In the genomic region with DNA sequence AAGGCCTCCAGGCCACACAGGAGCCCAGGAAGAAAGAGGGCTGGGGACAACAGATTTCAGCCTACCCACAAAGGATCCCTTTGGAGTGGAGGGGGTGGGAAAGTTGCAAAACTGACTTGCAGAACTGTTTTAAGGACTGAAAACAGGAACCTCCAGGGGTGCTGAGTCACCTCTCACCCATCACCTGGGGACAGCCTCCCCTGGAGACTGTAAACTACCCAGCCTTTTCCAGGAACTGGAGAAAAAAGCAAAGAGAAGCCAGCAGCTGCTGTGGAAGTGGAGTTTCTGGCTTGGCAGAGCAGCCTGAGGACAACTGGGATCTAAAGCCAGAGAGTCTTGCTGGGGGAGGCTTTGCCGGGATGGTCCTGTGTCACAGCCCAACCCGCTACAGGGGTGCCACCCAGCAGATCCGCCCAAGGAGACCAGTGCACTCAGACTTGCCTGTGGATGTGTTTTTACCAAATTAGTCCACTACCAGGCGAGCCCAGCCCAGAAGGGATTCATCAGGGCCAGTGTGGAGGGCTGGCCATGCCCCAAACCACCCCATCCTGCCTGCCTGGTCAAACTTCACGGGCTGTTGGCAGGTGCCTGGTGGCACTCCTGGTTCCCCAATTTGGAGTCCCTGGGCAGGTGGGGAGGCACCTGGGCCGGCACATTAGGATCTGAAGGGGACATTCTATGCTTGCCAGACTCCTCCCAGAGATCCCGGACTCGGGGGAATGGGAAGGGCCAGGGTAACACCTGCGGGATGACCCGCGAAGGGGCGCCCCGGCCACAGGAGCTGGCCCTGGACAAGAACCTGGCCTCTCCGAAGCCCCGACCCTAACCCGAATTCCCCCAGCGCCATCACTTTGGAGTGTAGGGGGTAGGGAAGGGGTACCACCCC, we compare ENCODE assay signal across 6 cellular contexts. TPM values are rescaled to one million over a fixed set of nuclear protein-coding genes. Genes with fewer than 3 reads are reported as not detected.
DNase-seq lines count a peak whose midpoint lies in the region; ATAC-seq and TF ChIP-seq lines count a peak whose summit lies in the region.

No MANE protein-coding gene starts in this region.

- peaks cover 23% of the 10 kb centered on the region for H3K4me1 Mint-ChIP-seq in activated CD8-positive, alpha-beta T cell treated with anti-CD3 and anti-CD28 coated beads for 36 hours (ENCODE audit: low read depth)

- peak overlapping the region; percentile 82 for H3K4me3 Mint-ChIP-seq in activated CD8-positive, alpha-beta T cell treated with anti-CD3 and anti-CD28 coated beads for 36 hours

- peaks cover 4% of the 10 kb centered on the region for H3K36me3 Mint-ChIP-seq in activated CD8-positive, alpha-beta T cell treated with anti-CD3 and anti-CD28 coated beads for 36 hours (ENCODE audit: low read depth)

- intact Hi-C loops in activated CD8-positive, alpha-beta T cell treated with anti-CD3 and anti-CD28 coated beads for 36 hours (cut with micrococcal nuclease), result no loop called here
- intact Hi-C loops in lower leg skin (cut with DNase I; ENCODE audit: low total_unique reads), result no loop called here

- peak; percentile 31 for DNase-seq in activated CD8-positive, alpha-beta T cell treated with anti-CD3 and anti-CD28 coated beads for 36 hours
- no peak for DNase-seq in lower leg skin (ENCODE audit: low spot score in 2 of 2)
- DNase-seq in cerebellum (ENCODE audit: low spot score), result no peak

- WGBS in lower leg skin, 2 donors, result 6 to 8% methylated on average over 12 to 13 of the region's 17 CpGs

- CTCF ChIA-PET in activated CD8-positive, alpha-beta T cell treated with anti-CD3 and anti-CD28 coated beads for 36 hours (lab: Charles Lee), result interaction anchor here (1.5 to 2.5 kb wide), 2 partner anchors 13 to 78 kb away, joined by 4 to 14 read pairs; no protein-coding TSS in a partner anchor

- TF ChIP-seq CTCF in GM12875 (IDR thresholded peaks at IDR 0.05; ENCODE audit: borderline replicate concordance, insufficient read depth, low read depth, low read length) (no peak), lower leg skin (IDR thresholded peaks at IDR 0.05) (no peak)
- no peak for TF ChIP-seq CTCF in activated CD8-positive, alpha-beta T cell treated with anti-CD3 and anti-CD28 coated beads for 36 hours (IDR thresholded peaks at IDR 0.05)

- no peaks in the 10 kb centered on the region for H3K27me3 Mint-ChIP-seq in activated CD8-positive, alpha-beta T cell treated with anti-CD3 and anti-CD28 coated beads for 36 hours

- TF ChIP-seq POLR2A in lower leg skin (IDR thresholded peaks at IDR 0.05), result no peak

- no peak for ATAC-seq in activated CD8-positive, alpha-beta T cell treated with anti-CD3 and anti-CD28 coated beads for 36 hours
- ATAC-seq in HG03097 (IDR thresholded peaks at IDR 0.05; ENCODE audit: low FRiP score, unreplicated experiment) (no peak), GM21825 (IDR thresholded peaks at IDR 0.05; ENCODE audit: unreplicated experiment) (no peak)

- POLR2A ChIA-PET in activated CD8-positive, alpha-beta T cell treated with anti-CD3 and anti-CD28 coated beads for 36 hours (lab: Charles Lee), result interaction anchor here (0.6 to 9.2 kb wide), 3 partner anchors 21 to 1722 kb away, joined by 3 to 113 read pairs (median 3); a partner anchor contains a TSS

- no peaks in the 10 kb centered on the region for H3K9me3 Mint-ChIP-seq in activated CD8-positive, alpha-beta T cell treated with anti-CD3 and anti-CD28 coated beads for 36 hours

- peak overlapping the region; percentile 59 for H3K27ac Mint-ChIP-seq in activated CD8-positive, alpha-beta T cell treated with anti-CD3 and anti-CD28 coated beads for 36 hours

- H3K4me3 ChIP-seq in GM12875 (ENCODE audit: low read depth, low read length) (peak overlapping the region; percentile 65), lower leg skin (ENCODE audit: low read depth, poor library complexity, severe bottlenecking) (peak overlapping the region; percentile 72)

RNA-seq across cellular contexts. Expression of a gene that starts 0.8 kb away (rescaled TPM):
- 10 to 100 TPM; 15.5 to 18.1 TPM for total RNA-seq in activated CD8-positive, alpha-beta T cell treated with anti-CD3 and anti-CD28 coated beads for 36 hours
- total RNA-seq in lower leg skin (10 to 100 TPM; 18.7 to 44.3 (median 31.7) TPM), cerebellum (2.4 TPM)

RNA-seq across cellular contexts. Expression of a gene that starts 12.3 kb away (rescaled TPM):
- not detected for total RNA-seq in activated CD8-positive, alpha-beta T cell treated with anti-CD3 and anti-CD28 coated beads for 36 hours
- total RNA-seq in lower leg skin, result 1 to 10 TPM in 1 of 4 donors, not detected in 3; 1.6 TPM
- 0.09 TPM for total RNA-seq in cerebellum

RNA-seq across cellular contexts. Expression of a gene that starts 17.2 kb away (rescaled TPM):
- 100 to 1,000 TPM; 126 to 129 TPM for total RNA-seq in activated CD8-positive, alpha-beta T cell treated with anti-CD3 and anti-CD28 coated beads for 36 hours
- total RNA-seq in lower leg skin (100 to 1,000 TPM; 183 to 245 (median 217) TPM), cerebellum (72.9 TPM)

RNA-seq across cellular contexts. Expression of a gene that starts 22.5 kb away (rescaled TPM):
- 1,000 to 10,000 TPM; 5,572 to 5,598 TPM for total RNA-seq in activated CD8-positive, alpha-beta T cell treated with anti-CD3 and anti-CD28 coated beads for 36 hours
- total RNA-seq in lower leg skin, result 1,000 to 10,000 TPM; 2,603 to 4,441 (median 3,196) TPM
- total RNA-seq in cerebellum, result 794 TPM

RNA-seq across cellular contexts. Expression of a gene that starts 24.0 kb away (rescaled TPM):
- not detected for total RNA-seq in activated CD8-positive, alpha-beta T cell treated with anti-CD3 and anti-CD28 coated beads for 36 hours
- 100 to 1,000 TPM; 103 to 153 (median 120) TPM for total RNA-seq in lower leg skin
- not detected for total RNA-seq in cerebellum
